ENCODE assay signal across 1 cellular context in the genomic region with DNA sequence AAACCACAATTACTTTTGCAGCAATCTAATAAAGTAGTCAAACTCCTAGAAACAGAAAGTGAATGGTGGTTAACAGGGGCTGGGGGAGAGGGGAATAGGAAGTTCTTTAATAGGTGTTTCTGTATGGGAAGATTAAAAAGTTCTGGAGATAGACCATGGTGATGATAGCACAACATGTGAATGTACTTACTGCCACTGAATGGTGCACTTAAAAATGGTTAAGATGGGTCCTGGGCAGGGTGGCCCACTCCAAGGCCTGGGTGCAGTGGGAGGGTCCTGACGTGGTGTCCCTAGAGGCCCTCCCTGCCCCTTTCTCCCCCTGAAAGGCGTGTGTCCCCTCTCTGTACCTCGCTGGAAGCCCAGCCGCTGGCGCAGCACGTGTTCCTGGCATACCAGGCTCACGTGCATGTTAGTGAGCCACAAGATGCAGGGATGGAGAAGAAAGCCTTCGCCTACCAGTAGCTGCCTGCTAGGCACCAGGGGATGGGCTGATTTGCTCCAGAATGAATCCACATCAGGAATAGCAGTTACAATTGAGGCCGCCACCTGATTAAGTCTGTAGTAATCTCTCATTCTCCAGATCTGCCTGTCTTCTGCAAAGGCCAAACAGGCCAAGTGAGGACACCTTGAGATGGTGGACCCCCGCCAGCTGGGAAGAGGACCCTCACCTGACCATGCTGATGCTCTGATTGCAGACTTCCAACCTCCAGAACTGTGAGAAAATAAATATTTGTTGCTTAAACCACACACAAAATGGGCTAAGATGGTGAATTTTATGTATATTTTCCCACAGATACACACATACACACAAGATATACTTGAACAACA.
TF ChIP-seq lines count a peak whose summit lies in the region.

No MANE protein-coding gene starts in this region.

TF ChIP-seq in IMR-90, 13 proteins besides CTCF, POLR2A, EP300 and RAD21:
- TF ChIP-seq SMC3 (IDR thresholded peaks at IDR 0.05; ENCODE audit: low read depth, low read length) (no peak), CHD1 (IDR thresholded peaks at IDR 0.05; ENCODE audit: low read depth, low read length) (no peak), MAZ (IDR thresholded peaks at IDR 0.05; ENCODE audit: borderline replicate concordance, low read depth, low read length) (no peak), MXI1 (IDR thresholded peaks at IDR 0.05; ENCODE audit: borderline replicate concordance, low read depth, low read length) (no peak), RCOR1 (IDR thresholded peaks at IDR 0.05; ENCODE audit: insufficient replicate concordance, low read length) (no peak), RFX5 (IDR thresholded peaks at IDR 0.05; ENCODE audit: low read depth, low read length) (no peak), BHLHE40 (IDR thresholded peaks at IDR 0.05; ENCODE audit: low read depth, low read length) (no peak), MAFK (IDR thresholded peaks at IDR 0.05; ENCODE audit: low read depth, low read length) (no peak), NFE2L2 (IDR thresholded peaks at IDR 0.05; ENCODE audit: low read depth, low read length) (no peak), FOS (IDR thresholded peaks at IDR 0.05; ENCODE audit: low read depth, low read length) (no peak), CEBPB (IDR thresholded peaks at IDR 0.05; ENCODE audit: low read depth, low read length) (no peak)
- TF ChIP-seq, protein P1, sequence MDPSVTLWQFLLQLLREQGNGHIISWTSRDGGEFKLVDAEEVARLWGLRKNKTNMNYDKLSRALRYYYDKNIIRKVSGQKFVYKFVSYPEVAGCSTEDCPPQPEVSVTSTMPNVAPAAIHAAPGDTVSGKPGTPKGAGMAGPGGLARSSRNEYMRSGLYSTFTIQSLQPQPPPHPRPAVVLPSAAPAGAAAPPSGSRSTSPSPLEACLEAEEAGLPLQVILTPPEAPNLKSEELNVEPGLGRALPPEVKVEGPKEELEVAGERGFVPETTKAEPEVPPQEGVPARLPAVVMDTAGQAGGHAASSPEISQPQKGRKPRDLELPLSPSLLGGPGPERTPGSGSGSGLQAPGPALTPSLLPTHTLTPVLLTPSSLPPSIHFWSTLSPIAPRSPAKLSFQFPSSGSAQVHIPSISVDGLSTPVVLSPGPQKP (IDR thresholded peaks at IDR 0.05; ENCODE audit: borderline replicate concordance, low read depth, low read length): no peak
- TF ChIP-seq, protein P2, sequence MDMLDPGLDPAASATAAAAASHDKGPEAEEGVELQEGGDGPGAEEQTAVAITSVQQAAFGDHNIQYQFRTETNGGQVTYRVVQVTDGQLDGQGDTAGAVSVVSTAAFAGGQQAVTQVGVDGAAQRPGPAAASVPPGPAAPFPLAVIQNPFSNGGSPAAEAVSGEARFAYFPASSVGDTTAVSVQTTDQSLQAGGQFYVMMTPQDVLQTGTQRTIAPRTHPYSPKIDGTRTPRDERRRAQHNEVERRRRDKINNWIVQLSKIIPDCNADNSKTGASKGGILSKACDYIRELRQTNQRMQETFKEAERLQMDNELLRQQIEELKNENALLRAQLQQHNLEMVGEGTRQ (IDR thresholded peaks at IDR 0.05; ENCODE audit: low read depth, low read length): no peak
